8 cellular contexts compared by ENCODE assay signal in the genomic region with DNA sequence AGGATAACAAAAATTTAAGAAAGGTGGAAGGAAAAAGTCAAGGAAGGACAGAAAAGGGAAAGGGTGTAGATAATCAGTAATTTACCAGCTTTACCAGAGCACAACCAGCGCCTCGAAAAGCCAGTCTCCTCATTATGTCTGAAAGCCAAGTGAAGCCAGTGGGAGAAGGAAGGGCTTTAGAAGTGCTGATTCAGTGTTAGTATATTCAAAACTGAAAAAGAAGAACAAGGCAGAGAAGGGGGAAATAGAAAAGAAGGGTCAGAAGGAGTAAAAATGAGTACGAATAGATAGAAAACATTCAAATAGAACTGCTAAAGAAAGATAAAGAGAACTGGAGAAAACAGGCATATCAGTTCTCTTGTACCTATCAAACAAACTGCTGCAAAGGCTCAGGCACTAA. TPM values are rescaled to one million over a fixed set of nuclear protein-coding genes. Genes with fewer than 3 reads are reported as not detected.
DNase-seq lines count a peak whose midpoint lies in the region; ATAC-seq and TF ChIP-seq lines count a peak whose summit lies in the region.

No MANE protein-coding gene starts in this region.

- peak overlapping the region; percentile 85 for H3K27ac Mint-ChIP-seq in osteocyte (ENCODE audit: unreplicated experiment)

- H3K27me3 ChIP-seq in KMS-11 (ENCODE audit: insufficient read depth, low read depth) (no peaks in the 10 kb centered on the region), breast epithelium (no peaks in the 10 kb centered on the region)

- peak overlapping the region; percentile 42; the same call in 1 of the 2 replicates for H3K27ac ChIP-seq in KMS-11
- H3K27ac ChIP-seq in breast epithelium = peak overlapping the region; percentile 54 to 65

- H3K4me3 ChIP-seq in KMS-11 (IDR thresholded peaks at IDR 0.05; ENCODE audit: insufficient read depth, low read depth, low read length) (no peak overlapping the region), breast epithelium (no peak overlapping the region)

- TF ChIP-seq CTCF in KMS-11 (conservative IDR thresholded peaks at IDR 0.05; ENCODE audit: low read depth, low read length) (no peak), breast epithelium (IDR thresholded peaks at IDR 0.05) (no peak), osteocyte (IDR thresholded peaks at IDR 0.05) (no peak)

- H3K36me3 ChIP-seq in KMS-11 (ENCODE audit: insufficient read depth) (no peaks in the 10 kb centered on the region), breast epithelium (no peaks in the 10 kb centered on the region)

- no peak overlapping the region for H2AFZ ChIP-seq in KMS-11 (ENCODE audit: low read depth)

- H3K27me3 Mint-ChIP-seq in osteocyte (ENCODE audit: unreplicated experiment) = no peaks in the 10 kb centered on the region

- DNase-seq in CD1c-positive myeloid dendritic cell (ENCODE audit: extremely low spot score) = peak; percentile 68
- no peak for DNase-seq in breast epithelium (ENCODE audit: low spot score in 2 of 2)
- DNase-seq in osteocyte (ENCODE audit: extremely low spot score, unreplicated experiment) = no peak
- no peak for DNase-seq in NCI-H187 (lab: John Stamatoyannopoulos, UW)
- DNase-seq in DMS79 treated with DMSO at 0.1 percent for 48 hours (lab: John Stamatoyannopoulos, UW) = no peak

- H3K9ac ChIP-seq in KMS-11 = 0 out of 2 replicates have a peak overlapping the region, but pooled peaks have one; percentile 13

- no peaks in the 10 kb centered on the region for H4K20me1 ChIP-seq in KMS-11 (ENCODE audit: insufficient read depth)

- H3K79me2 ChIP-seq in KMS-11 (ENCODE audit: insufficient read depth, low read depth) = peaks cover 36% of the 10 kb centered on the region

- H3K9me3 ChIP-seq in breast epithelium = no peaks in the 10 kb centered on the region

- H3K4me1 Mint-ChIP-seq in osteocyte (ENCODE audit: unreplicated experiment) = peaks cover 48% of the 10 kb centered on the region

- H3K4me3 Mint-ChIP-seq in osteocyte (ENCODE audit: unreplicated experiment) = no peak overlapping the region

- intact Hi-C loops in breast epithelium (cut with DNase I; ENCODE audit: low total_unique reads) = no loop called here

- ATAC-seq in GM21737 (IDR thresholded peaks at IDR 0.05; ENCODE audit: unreplicated experiment) = no peak
- ATAC-seq in HG03460 (IDR thresholded peaks at IDR 0.05; ENCODE audit: unreplicated experiment) = no peak

- peak overlapping the region; percentile 50; the same call in 1 of the 2 replicates for H3K4me2 ChIP-seq in KMS-11

- H3K4me1 ChIP-seq in KMS-11 (ENCODE audit: low read depth, poor library complexity, severe bottlenecking) (peaks cover 46% of the 10 kb centered on the region), breast epithelium (peaks cover 0 to 13% of the 10 kb centered on the region in 2 donors)

- peaks cover 31% of the 10 kb centered on the region for H3K36me3 Mint-ChIP-seq in osteocyte (ENCODE audit: unreplicated experiment)

- no peaks in the 10 kb centered on the region for H3K9me3 Mint-ChIP-seq in osteocyte (ENCODE audit: unreplicated experiment)

- TF ChIP-seq POLR2A in breast epithelium (IDR thresholded peaks at IDR 0.05) = no peak

RNA-seq across cellular contexts. Expression of a gene that starts 4.1 kb away (rescaled TPM):
- total RNA-seq in breast epithelium (10 to 100 TPM; 81.0 to 98.7 (median 98.6) TPM), osteocyte (74.5 and 78.3 TPM in 2 replicates)

RNA-seq across cellular contexts. Expression of a gene that starts 4.2 kb away (rescaled TPM):
- total RNA-seq in breast epithelium = 100 to 1,000 TPM in 2 of 3 donors, 10 to 100 TPM in 1; 57.3 to 137 (median 126) TPM
- 65.8 and 69.8 TPM in 2 replicates for total RNA-seq in osteocyte

RNA-seq across cellular contexts. Expression of a gene that starts 24.0 kb away (rescaled TPM):
- total RNA-seq in breast epithelium (10 to 100 TPM; 44.5 to 65.7 (median 56.4) TPM), osteocyte (86.3 and 97.4 TPM in 2 replicates)

RNA-seq across cellular contexts. Expression of a gene that starts 24.3 kb away (rescaled TPM):
- total RNA-seq in breast epithelium (10 to 100 TPM; 77.1 to 90.2 (median 86.5) TPM), osteocyte (120 and 124 TPM in 2 replicates)
